1 cellular context compared by ENCODE assay signal in the genomic region with DNA sequence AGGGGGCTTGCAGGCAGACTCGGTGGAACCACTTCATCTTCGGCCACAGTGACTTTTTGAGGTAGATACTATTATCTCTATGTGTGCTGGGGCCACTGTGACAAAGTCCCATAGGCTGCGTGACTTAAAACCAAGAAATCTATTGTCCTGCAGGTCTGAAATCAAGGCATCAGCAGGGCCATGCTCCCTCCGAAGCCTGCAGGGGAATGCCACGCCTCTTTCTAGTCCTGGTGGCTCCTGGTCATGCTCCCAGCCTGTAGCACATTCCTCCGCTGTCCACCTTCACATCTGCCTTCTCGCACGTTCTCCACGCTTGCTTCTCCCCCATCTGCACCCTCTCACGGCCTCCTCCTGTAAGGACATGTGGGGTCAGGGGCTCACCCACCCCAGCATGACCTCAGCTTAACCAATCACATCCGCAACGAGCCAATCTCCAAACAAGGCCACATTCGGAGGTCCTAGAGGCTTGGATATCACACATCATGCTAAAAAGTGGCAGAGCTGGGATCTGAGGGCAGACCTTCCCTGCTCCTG.
TF ChIP-seq lines count a peak whose summit lies in the region.

No MANE protein-coding gene starts in this region.

TF ChIP-seq in H1, 55 proteins besides CTCF, POLR2A, EP300 and RAD21:
- TF ChIP-seq GABPA (IDR thresholded peaks at IDR 0.05; ENCODE audit: borderline replicate concordance, insufficient read depth, low read length): no peak
- no peak for TF ChIP-seq CHD1 (IDR thresholded peaks at IDR 0.05; ENCODE audit: low read depth, low read length)
- TF ChIP-seq CREB1 (IDR thresholded peaks at IDR 0.05): no peak
- no peak for TF ChIP-seq E2F6 (IDR thresholded peaks at IDR 0.05)
- TF ChIP-seq FOSL1 (IDR thresholded peaks at IDR 0.05; ENCODE audit: insufficient read depth, low read depth, low read length): no peak
- TF ChIP-seq, protein P1, sequence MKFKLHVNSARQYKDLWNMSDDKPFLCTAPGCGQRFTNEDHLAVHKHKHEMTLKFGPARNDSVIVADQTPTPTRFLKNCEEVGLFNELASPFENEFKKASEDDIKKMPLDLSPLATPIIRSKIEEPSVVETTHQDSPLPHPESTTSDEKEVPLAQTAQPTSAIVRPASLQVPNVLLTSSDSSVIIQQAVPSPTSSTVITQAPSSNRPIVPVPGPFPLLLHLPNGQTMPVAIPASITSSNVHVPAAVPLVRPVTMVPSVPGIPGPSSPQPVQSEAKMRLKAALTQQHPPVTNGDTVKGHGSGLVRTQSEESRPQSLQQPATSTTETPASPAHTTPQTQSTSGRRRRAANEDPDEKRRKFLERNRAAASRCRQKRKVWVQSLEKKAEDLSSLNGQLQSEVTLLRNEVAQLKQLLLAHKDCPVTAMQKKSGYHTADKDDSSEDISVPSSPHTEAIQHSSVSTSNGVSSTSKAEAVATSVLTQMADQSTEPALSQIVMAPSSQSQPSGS (IDR thresholded peaks at IDR 0.05; ENCODE audit: low read length): no peak
- TF ChIP-seq RFX5 (IDR thresholded peaks at IDR 0.05; ENCODE audit: borderline replicate concordance, low read depth, low read length): no peak
- TF ChIP-seq HDAC6 (IDR thresholded peaks at IDR 0.05; ENCODE audit: low read depth, low read length): no peak
- TF ChIP-seq SP4 (IDR thresholded peaks at IDR 0.05; ENCODE audit: low read length): no peak
- no peak for TF ChIP-seq SIX5 (IDR thresholded peaks at IDR 0.05; ENCODE audit: low read depth, low read length)
- no peak for TF ChIP-seq NANOG (IDR thresholded peaks at IDR 0.05; ENCODE audit: insufficient read depth, low read depth, low read length, poor library complexity, severe bottlenecking)
- TF ChIP-seq KDM4A (IDR thresholded peaks at IDR 0.05; ENCODE audit: low read depth, low read length, severe bottlenecking): no peak
- no peak for TF ChIP-seq CBX8 (IDR thresholded peaks at IDR 0.05; ENCODE audit: borderline replicate concordance, low read depth, low read length)
